8 cellular contexts compared by ENCODE assay signal in genomic region chr7:2315787-2316186, GRCh38.
"Had no signal": no experiment of that assay in that cellular context is flagged by ENCODE, and none has a peak within 500 bp of the region (broad histone marks: within the 10 kb centered on the region; RNA-seq: fewer than 3 reads in every experiment).

No MANE protein-coding gene starts in this region.

- H2AFZ ChIP-seq: GM23338 had no signal

- ATAC-seq: GM23338 had no signal

- H3K4me3 ChIP-seq: GM23338 had no signal

- H3K9ac ChIP-seq: KMS-11 had no signal

- H3K4me2 ChIP-seq: GM23338, KMS-11 had no signal

- DNase-seq: H7, HCEC 1CT, HFFc6, IMR-90, Karpas-422, KBM-7 had no signal

- H3K27ac ChIP-seq: KMS-11 had no signal
